ENCODE assay signal across 8 cellular contexts in genomic region chr14:102096569-102097188, GRCh38. TPM values are rescaled to one million over a fixed set of nuclear protein-coding genes. Genes with fewer than 3 reads are reported as not detected.
DNase-seq lines count a peak whose midpoint lies in the region; ATAC-seq and TF ChIP-seq lines count a peak whose summit lies in the region.

No MANE protein-coding gene starts in this region.

- no peaks in the 10 kb centered on the region for H3K9me2 ChIP-seq in hepatocyte (replicated peaks; ENCODE audit: insufficient read depth)

- peak; percentile 67 for DNase-seq in NCI-H146 (lab: John Stamatoyannopoulos, UW)
- DNase-seq in T-helper 22 cell (ENCODE audit: low read depth), result peak; percentile 20
- peak; percentile 57 for DNase-seq in astrocyte of the cerebellum (ENCODE audit: low read depth)
- peak; percentile 90 for DNase-seq in hepatocyte (ENCODE audit: low spot score)
- peak; percentile 95 for DNase-seq in sciatic nerve (ENCODE audit: low spot score)

- no peaks in the 10 kb centered on the region for H3K9me3 ChIP-seq in hepatocyte (ENCODE audit: low read depth)

- WGBS in hepatocyte (ENCODE audit: low lambda C conversion rate, missing lambda C conversion rate), result 41% methylated on average over 12 of the region's 12 CpGs

- ATAC-seq in sciatic nerve (peak; percentile 94), HG02678 (IDR thresholded peaks at IDR 0.05; ENCODE audit: unreplicated experiment) (no peak), GM18868 (IDR thresholded peaks at IDR 0.05; ENCODE audit: unreplicated experiment) (no peak)

- H3K4me1 ChIP-seq in hepatocyte (ENCODE audit: insufficient read depth), result peaks cover 11% of the 10 kb centered on the region

- peak overlapping the region; percentile 54 for H3K4me2 ChIP-seq in hepatocyte

- no peaks in the 10 kb centered on the region for H3K27me3 ChIP-seq in hepatocyte

- TF ChIP-seq CTCF in GM12872 (IDR thresholded peaks at IDR 0.05; ENCODE audit: insufficient read depth, low read depth, low read length) (peak; percentile 81), astrocyte of the cerebellum (IDR thresholded peaks at IDR 0.05; ENCODE audit: low read depth, low read length, missing control alignments) (peak; percentile 84), hepatocyte (IDR thresholded peaks at IDR 0.05; ENCODE audit: poor library complexity) (peak; percentile 85)

- no peaks in the 10 kb centered on the region for H4K20me1 ChIP-seq in hepatocyte (ENCODE audit: insufficient read depth, poor library complexity, severe bottlenecking)

- H3K4me3 ChIP-seq in astrocyte of the cerebellum (ENCODE audit: low read depth, low read length) (peak overlapping the region; percentile 15), hepatocyte (no peak overlapping the region)

- H3K79me2 ChIP-seq in hepatocyte, result no peaks in the 10 kb centered on the region

- H3K36me3 ChIP-seq in hepatocyte (replicated peaks; ENCODE audit: insufficient read depth, low read depth), result no peaks in the 10 kb centered on the region

- intact Hi-C loops in sciatic nerve (cut with DNase I), result no loop called here

- H2AFZ ChIP-seq in hepatocyte, result no peak overlapping the region

- in situ Hi-C loops in astrocyte of the cerebellum (cut with HindIII; ENCODE audit: low sequenced_read_pairs), result loop anchor here (25.0 kb wide), 1 partner anchor 216 kb away; the partner anchor contains the start of genes MOK and ZNF839

- peak overlapping the region; percentile 21 for H3K27ac ChIP-seq in hepatocyte

RNA-seq across cellular contexts. Expression of gene HSP90AA1, which starts 9.8 kb away (rescaled TPM):
- total RNA-seq in hepatocyte, result 589 and 765 TPM in 2 replicates
- 436 and 503 TPM in 2 replicates for polyA plus RNA-seq in hepatocyte
- 325 TPM for total RNA-seq in sciatic nerve

RNA-seq across cellular contexts. Expression of gene WDR20, which starts 43.0 kb away (rescaled TPM):
- 24.0 and 32.9 TPM in 2 replicates for total RNA-seq in hepatocyte
- 15.3 and 20.2 TPM in 2 replicates for polyA plus RNA-seq in hepatocyte
- 39.6 TPM for total RNA-seq in sciatic nerve

Comparison
In these comparisons a context has a peak if more than half of its experiments do, and no peak if none do; other contexts are left out.
1. DNase-seq: peak in every context shown above with its lines; median percentile 95 in sciatic nerve; 90 in hepatocyte; 67 in NCI-H146; 57 in astrocyte of the cerebellum; 20 in T-helper 22 cell.